21 cellular contexts compared by ENCODE assay signal in the genomic region with DNA sequence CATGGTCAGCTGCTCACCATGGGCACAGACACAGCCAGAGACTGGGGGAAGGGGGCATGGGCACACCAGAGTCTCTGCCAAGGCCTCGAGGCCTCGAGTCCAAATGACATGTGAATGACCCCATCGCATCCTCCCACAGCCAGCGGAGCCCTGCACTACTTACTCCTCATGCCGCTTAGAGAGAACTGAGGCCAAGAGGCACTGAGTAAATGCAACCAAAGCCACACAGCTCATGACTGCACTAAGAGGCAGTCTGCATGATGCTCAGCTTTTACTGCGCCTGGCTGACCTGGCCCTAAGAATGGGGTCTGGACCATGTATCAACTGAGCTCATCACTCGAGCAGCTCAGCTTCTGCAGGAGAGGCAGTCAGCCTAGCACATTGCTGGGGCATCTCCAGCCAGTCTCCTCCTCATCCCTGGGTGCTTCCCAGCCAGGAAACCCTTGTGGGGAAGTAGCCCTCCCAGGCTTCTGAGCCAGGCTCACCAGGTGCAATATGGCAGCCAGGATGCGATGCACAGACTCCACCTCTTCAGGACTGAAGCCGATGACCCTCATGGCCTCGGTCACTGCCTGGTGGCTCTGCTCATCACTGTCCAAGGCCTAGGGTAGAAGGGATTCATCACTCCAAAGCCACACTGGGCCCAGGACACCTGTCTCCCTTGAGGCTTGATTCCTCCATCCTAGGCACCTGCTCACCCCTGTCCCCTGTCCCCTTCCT. TPM values are rescaled to one million over a fixed set of nuclear protein-coding genes. Genes with fewer than 3 reads are reported as not detected.
A peak's percentile ranks its signal among the peaks of the same experiment; 100 is the strongest.
DNase-seq lines count a peak whose midpoint lies in the region; ATAC-seq and TF ChIP-seq lines count a peak whose summit lies in the region.
"Had no signal": no experiment of that assay in that cellular context is flagged by ENCODE, and none has a peak within 500 bp of the region (broad histone marks: within the 10 kb centered on the region; RNA-seq: fewer than 3 reads in every experiment).

No MANE protein-coding gene starts in this region.

- H4K20me1 ChIP-seq in SK-N-SH (ENCODE audit: insufficient read depth) = no peaks in the 10 kb centered on the region

- peak overlapping the region; percentile 54 for H4K8ac ChIP-seq in neuronal stem cell (ENCODE audit: low read depth, low read length)

- CTCF ChIA-PET in SK-N-SH (lab: Yijun Ruan, JAX) = interaction anchor here (0.6 to 6.2 kb wide), 2 partner anchors 140 to 165 kb away, joined by 3 to 125 read pairs; partner anchors contain the start of gene TBRG4
- CTCF ChIA-PET in CD4-positive, alpha-beta memory T cell (lab: Charles Lee; ENCODE audit: partially characterized antibody) = interaction anchor here (0.7 to 10.6 kb wide), 8 partner anchors 9 to 163 kb away, joined by 3 to 239 read pairs (median 58); partner anchors contain the start of genes CCM2 and TBRG4

- 73% methylated on average over 7 of the region's 10 CpGs for WGBS in SK-N-SH (ENCODE audit: low lambda C conversion rate)
- WGBS in neuronal stem cell (ENCODE audit: extremely low coverage in 2 of 2, insufficient read length in 2 of 2, insufficient replicate concordance in 1 of 2), 2 donors = no CpG with 5 or more reads among the region's 10 CpGs

- no peaks in the 10 kb centered on the region for H3F3A ChIP-seq in SK-N-SH (replicated peaks; ENCODE audit: insufficient read depth)

- no peak for TF ChIP-seq CTCF in SK-N-SH (IDR thresholded peaks at IDR 0.05)

- H3K4me3 Mint-ChIP-seq in CD4-positive, alpha-beta memory T cell = peak overlapping the region in 1 of 8 donors; percentile 13
- no peak overlapping the region for H3K4me3 Mint-ChIP-seq in activated naive CD8-positive, alpha-beta T cell treated with anti-CD3 and anti-CD28 coated beads for 36 hours
- H3K4me3 Mint-ChIP-seq: nephron progenitor cell had no signal

- no peak overlapping the region for H2AFZ ChIP-seq in SK-N-SH (ENCODE audit: low read depth)
- H2AFZ ChIP-seq in neuronal stem cell (ENCODE audit: low read length) = no peak overlapping the region

- H3K27me3 ChIP-seq in SK-N-SH (ENCODE audit: insufficient read depth) (no peaks in the 10 kb centered on the region), neuronal stem cell (ENCODE audit: control insufficient read depth in 3 of 3, insufficient read depth in 3 of 3, low read depth in 1 of 3, low read length in 3 of 3) (peaks cover 0 to 6% (median 0%) of the 10 kb centered on the region in 3 experiments)
- H3K27me3 ChIP-seq in CD4-positive, alpha-beta memory T cell (ENCODE audit: insufficient read depth, low read length) = no peaks in the 10 kb centered on the region
- H3K27me3 ChIP-seq: colonic mucosa, thyroid gland had no signal

- H3K79me1 ChIP-seq in neuronal stem cell (ENCODE audit: low read depth, low read length) = no peaks in the 10 kb centered on the region

- H3K9me3 ChIP-seq in SK-N-SH = no peaks in the 10 kb centered on the region
- H3K9me3 ChIP-seq in CD4-positive, alpha-beta memory T cell (ENCODE audit: control insufficient read depth in 1 of 2, low read length in 2 of 2) = no peaks in the 10 kb centered on the region
- no peaks in the 10 kb centered on the region for H3K9me3 ChIP-seq in neuronal stem cell (replicated peaks in 1 of 2; ENCODE audit: control insufficient read depth in 2 of 2, insufficient read depth in 1 of 2, low read depth in 1 of 2, low read length in 2 of 2)
- H3K9me3 ChIP-seq: colonic mucosa, prostate gland, thyroid gland had no signal

- intact Hi-C loops in CD4-positive, alpha-beta memory T cell (cut with micrococcal nuclease) = no loop called here

- no peaks in the 10 kb centered on the region for H3K9me3 Mint-ChIP-seq in CD4-positive, alpha-beta memory T cell
- H3K9me3 Mint-ChIP-seq in activated naive CD8-positive, alpha-beta T cell treated with anti-CD3 and anti-CD28 coated beads for 36 hours = no peaks in the 10 kb centered on the region
- H3K9me3 Mint-ChIP-seq: nephron progenitor cell had no signal

- DNase-seq in SK-N-SH (peak; percentile 18), neuronal stem cell (ENCODE audit: low spot score) (no peak), DMS114 treated with DMSO at 0.1 percent for 48 hours (lab: John Stamatoyannopoulos, UW; ENCODE audit: unreplicated experiment) (no peak), T-helper 9 cell (no peak), NCI-H82 (lab: John Stamatoyannopoulos, UW) (no peak)
- no peak for DNase-seq in CD4-positive, alpha-beta memory T cell
- DNase-seq in activated naive CD8-positive, alpha-beta T cell treated with anti-CD3 and anti-CD28 coated beads for 36 hours = no peak
- DNase-seq: activated naive CD4-positive, alpha-beta T cell treated with Interleukin-2 at 50 U/mL for 16 hours; colonic mucosa; DMS 273 treated with DMSO at 0.1 percent for 48 hours; GOT3; hypothalamus; kidney glomerular epithelial cell; mesenchymal stem cell; NCI-H1694; NCI-H2227 treated with DMSO at 0.1 percent for 48 hours; nephron progenitor cell; thyroid gland had no signal

- no peak for ATAC-seq in SK-N-SH treated with all-trans-retinoic acid at 6 μM for 48 hours

- no peak overlapping the region for H2BK15ac ChIP-seq in neuronal stem cell (ENCODE audit: low read length)

- H2BK12ac ChIP-seq in neuronal stem cell (ENCODE audit: low read length) = no peak overlapping the region

- H3K36me3 Mint-ChIP-seq in CD4-positive, alpha-beta memory T cell = peaks cover 22 to 78% of the 10 kb centered on the region in 2 donors
- peaks cover 52% of the 10 kb centered on the region for H3K36me3 Mint-ChIP-seq in activated naive CD8-positive, alpha-beta T cell treated with anti-CD3 and anti-CD28 coated beads for 36 hours

- no peak overlapping the region for H2BK5ac ChIP-seq in neuronal stem cell (ENCODE audit: low read length)

- peak overlapping the region; percentile 27 for H2AK5ac ChIP-seq in neuronal stem cell (ENCODE audit: low read depth, low read length)

- H3K9me2 ChIP-seq in SK-N-SH = no peaks in the 10 kb centered on the region

- H3K9ac ChIP-seq in SK-N-SH = no peak overlapping the region
- H3K9ac ChIP-seq in neuronal stem cell (ENCODE audit: low read depth, low read length, poor library complexity) = peak overlapping the region; percentile 25

- no peaks in the 10 kb centered on the region for H3K79me2 ChIP-seq in SK-N-SH (ENCODE audit: insufficient read depth)

- H3K27ac Mint-ChIP-seq in CD4-positive, alpha-beta memory T cell = peak overlapping the region in 1 of 7 donors; percentile 69
- H3K27ac Mint-ChIP-seq in activated naive CD8-positive, alpha-beta T cell treated with anti-CD3 and anti-CD28 coated beads for 36 hours = peak overlapping the region; percentile 66
- H3K27ac Mint-ChIP-seq: nephron progenitor cell had no signal

- H3K36me3 ChIP-seq in SK-N-SH (replicated peaks in 1 of 2; ENCODE audit: control insufficient read depth in 1 of 2, insufficient read depth in 2 of 2, low read length in 1 of 2) (no peaks in the 10 kb centered on the region), neuronal stem cell (replicated peaks in 1 of 2; ENCODE audit: control insufficient read depth in 2 of 2, insufficient read depth in 2 of 2, low read length in 2 of 2) (peaks cover 0 to 3% of the 10 kb centered on the region in 2 donors)
- peaks cover 92% of the 10 kb centered on the region for H3K36me3 ChIP-seq in CD4-positive, alpha-beta memory T cell (ENCODE audit: insufficient read depth, low read length)
- H3K36me3 ChIP-seq: colonic mucosa, prostate gland, thyroid gland had no signal

- TF ChIP-seq EP300 in SK-N-SH (IDR thresholded peaks at IDR 0.05; ENCODE audit: borderline replicate concordance in 1 of 2, low read depth in 1 of 2, low read length in 1 of 2) = no peak

- POLR2A ChIA-PET in SK-N-SH (lab: Yijun Ruan, JAX) = interaction anchor here (1.3 to 1.8 kb wide), 2 partner anchors 11 to 164 kb away, joined by 3 to 8 read pairs; no protein-coding TSS in a partner anchor
- POLR2A ChIA-PET in CD4-positive, alpha-beta memory T cell (lab: Charles Lee; ENCODE audit: partially characterized antibody) = interaction anchor here (0.7 to 21.9 kb wide), 4 partner anchors 10 to 59 kb away, joined by 4 to 551 read pairs (median 242); partner anchors contain the start of gene CCM2

- H3K4me1 ChIP-seq in SK-N-SH (ENCODE audit: control insufficient read depth in 1 of 2, insufficient read depth in 2 of 2, low read depth in 1 of 2, low read length in 1 of 2) (peaks cover 0 to 3% of the 10 kb centered on the region in 2 experiments; a peak in 1 of 4 replicates), neuronal stem cell (ENCODE audit: control insufficient read depth in 2 of 2, insufficient read depth in 1 of 2, low read depth in 1 of 2, low read length in 2 of 2) (peaks cover 0 to 4% of the 10 kb centered on the region in 2 donors)
- peaks cover 41% of the 10 kb centered on the region for H3K4me1 ChIP-seq in CD4-positive, alpha-beta memory T cell (ENCODE audit: insufficient read depth, low read length)
- H3K4me1 ChIP-seq: colonic mucosa, prostate gland had no signal

- no peak for TF ChIP-seq RAD21 in SK-N-SH (IDR thresholded peaks at IDR 0.05; ENCODE audit: low read length)

- H3K27me3 Mint-ChIP-seq in CD4-positive, alpha-beta memory T cell = no peaks in the 10 kb centered on the region
- no peaks in the 10 kb centered on the region for H3K27me3 Mint-ChIP-seq in activated naive CD8-positive, alpha-beta T cell treated with anti-CD3 and anti-CD28 coated beads for 36 hours

- H3K4me2 ChIP-seq in SK-N-SH (no peak overlapping the region), neuronal stem cell (ENCODE audit: insufficient read depth, low read length, poor library complexity, severe bottlenecking) (no peak overlapping the region)

- H4K91ac ChIP-seq in neuronal stem cell (ENCODE audit: low read depth, low read length, poor library complexity) = no peak overlapping the region

- H3K4me3 ChIP-seq in SK-N-SH (ENCODE audit: low read depth in 2 of 2, low read length in 1 of 2) (no peak overlapping the region), neuronal stem cell (ENCODE audit: low read length in 2 of 2) (no peak overlapping the region)
- H3K4me3 ChIP-seq in CD4-positive, alpha-beta memory T cell (ENCODE audit: low read length in 2 of 2) = no peak overlapping the region
- H3K4me3 ChIP-seq: colonic mucosa, prostate gland, thyroid gland had no signal

- H2BK120ac ChIP-seq in neuronal stem cell (ENCODE audit: low read depth, low read length) = no peak overlapping the region

- no peak overlapping the region for H3K4ac ChIP-seq in neuronal stem cell (ENCODE audit: low read length)

- no peak overlapping the region for H3K18ac ChIP-seq in neuronal stem cell (ENCODE audit: low read length)

- no peak overlapping the region for H3K14ac ChIP-seq in neuronal stem cell (ENCODE audit: low read length)

- H3K27ac ChIP-seq in SK-N-SH (ENCODE audit: low read depth in 2 of 2, low read length in 1 of 2) (no peak overlapping the region), neuronal stem cell (replicated peaks; ENCODE audit: low read length) (no peak overlapping the region)
- H3K27ac ChIP-seq in CD4-positive, alpha-beta memory T cell (ENCODE audit: low read depth, low read length) = peak overlapping the region; percentile 17
- H3K27ac ChIP-seq: colonic mucosa, prostate gland, thyroid gland had no signal

- peaks cover 9 to 42% (median 26%) of the 10 kb centered on the region in 4 donors for H3K4me1 Mint-ChIP-seq in CD4-positive, alpha-beta memory T cell
- peaks cover 28% of the 10 kb centered on the region for H3K4me1 Mint-ChIP-seq in activated naive CD8-positive, alpha-beta T cell treated with anti-CD3 and anti-CD28 coated beads for 36 hours
- H3K4me1 Mint-ChIP-seq: nephron progenitor cell had no signal

- H3K23ac ChIP-seq in neuronal stem cell (ENCODE audit: low read depth, low read length, poor library complexity) = peak overlapping the region; percentile 75

RNA-seq across cellular contexts. Expression of gene MYO1G, which starts 7.5 kb away (rescaled TPM):
- polyA plus RNA-seq in SK-N-SH (2012; rRNA removed) = 0.05 and 0.10 TPM in 2 replicates
- polyA plus RNA-seq in SK-N-SH (2012; cell fraction: cytosol; rRNA removed) = 0.01 TPM in 2 replicates
- polyA plus RNA-seq in SK-N-SH (2012; cell fraction: nucleus; rRNA removed) = 0.24 and 0.26 TPM in 2 replicates
- 10 to 100 TPM; 92.9 to 94.2 TPM for total RNA-seq in CD4-positive, alpha-beta memory T cell
- polyA plus RNA-seq in CD4-positive, alpha-beta memory T cell = 100 to 1,000 TPM; 143 to 168 TPM
- 100 to 1,000 TPM; 302 to 306 TPM for total RNA-seq in activated naive CD8-positive, alpha-beta T cell treated with anti-CD3 and anti-CD28 coated beads for 36 hours
- polyA plus RNA-seq in neuronal stem cell (2013, experiment 1 of 2) = 0.03 TPM
- polyA plus RNA-seq in neuronal stem cell (2013, experiment 2 of 2) = 0.06 TPM
- polyA plus RNA-seq: endothelial cell of umbilical vein had no signal

RNA-seq across cellular contexts. Expression of gene CCM2, which starts 28.7 kb away (rescaled TPM):
- 65.6 and 83.2 TPM in 2 replicates for polyA plus RNA-seq in SK-N-SH (2012; rRNA removed)
- polyA plus RNA-seq in SK-N-SH (2012; cell fraction: cytosol; rRNA removed) = 46.0 and 71.9 TPM in 2 replicates
- polyA plus RNA-seq in SK-N-SH (2012; cell fraction: nucleus; rRNA removed) = 81.6 and 98.7 TPM in 2 replicates
- 100 to 1,000 TPM; 192 to 200 TPM for total RNA-seq in CD4-positive, alpha-beta memory T cell
- 10 to 100 TPM; 82.1 to 91.9 TPM for polyA plus RNA-seq in CD4-positive, alpha-beta memory T cell
- total RNA-seq in activated naive CD8-positive, alpha-beta T cell treated with anti-CD3 and anti-CD28 coated beads for 36 hours = 10 to 100 TPM; 50.8 to 51.6 TPM
- 29.8 TPM for polyA plus RNA-seq in neuronal stem cell (2013, experiment 1 of 2)
- 30.1 TPM for polyA plus RNA-seq in neuronal stem cell (2013, experiment 2 of 2)
